15 cellular contexts compared by ENCODE assay signal in genomic region chr9:89802809-89803355, GRCh38.
DNase-seq lines count a peak whose midpoint lies in the region; ATAC-seq and TF ChIP-seq lines count a peak whose summit lies in the region.
"Had no signal": no experiment of that assay in that cellular context is flagged by ENCODE, and none has a peak within 500 bp of the region (broad histone marks: within the 10 kb centered on the region; RNA-seq: fewer than 3 reads in every experiment).

No MANE protein-coding gene starts in this region.

- H3K9me3 ChIP-seq in breast epithelium (no peaks in the 10 kb centered on the region), tibial artery (no peaks in the 10 kb centered on the region)
- H3K9me3 ChIP-seq: left lung had no signal

- no peak overlapping the region for H3K4me3 Mint-ChIP-seq in endothelial cell (ENCODE audit: unreplicated experiment)
- H3K4me3 Mint-ChIP-seq: activated CD8-positive, alpha-beta T cell treated with anti-CD3 and anti-CD28 coated beads, Interleukin-2, amount 10 ng/mL, durations not matched to agents 7 days and 5 days had no signal

- no peaks in the 10 kb centered on the region for H3K36me3 Mint-ChIP-seq in endothelial cell (ENCODE audit: low read depth, unreplicated experiment)

- intact Hi-C loops in breast epithelium (cut with DNase I; ENCODE audit: low total_unique reads) (loop anchor here (5.0 kb wide), 1 partner anchor 336 kb away; no protein-coding TSS in a partner anchor), tibial artery (cut with DNase I; ENCODE audit: low total_unique reads) (no loop called here)

- no peaks in the 10 kb centered on the region for H3K36me3 ChIP-seq in breast epithelium
- no peaks in the 10 kb centered on the region for H3K36me3 ChIP-seq in tibial artery
- H3K36me3 ChIP-seq: left lung had no signal

- no peak for TF ChIP-seq POLR2A in breast epithelium (IDR thresholded peaks at IDR 0.05)

- no peak for TF ChIP-seq CTCF in breast epithelium (IDR thresholded peaks at IDR 0.05)
- TF ChIP-seq CTCF in tibial artery (IDR thresholded peaks at IDR 0.05), result no peak
- no peak for TF ChIP-seq CTCF in endothelial cell (IDR thresholded peaks at IDR 0.05; ENCODE audit: unreplicated experiment)

- DNase-seq in DMS153 (lab: John Stamatoyannopoulos, UW) (peak; percentile 10), DMS153 treated with DMSO at 0.1 percent for 48 hours (lab: John Stamatoyannopoulos, UW; ENCODE audit: unreplicated experiment) (no peak), breast epithelium (ENCODE audit: low spot score in 2 of 2) (peak; percentile 21 to 63), left lobe of liver (ENCODE audit: low spot score) (no peak), tibial artery (peak; percentile 39 to 80), RPMI8226 (no peak), endothelial cell (ENCODE audit: low spot score) (no peak)
- DNase-seq in stimulated activated CD4-positive, alpha-beta T cell treated with anti-CD3 and anti-CD28 coated beads, Interleukin-1b, Interleukin-23, amount 100 ng/mL, for 48 hours, result no peak
- DNase-seq: 8988T; activated CD8-positive, alpha-beta T cell treated with anti-CD3 and anti-CD28 coated beads, Interleukin-2, amount 10 ng/mL, durations not matched to agents 7 days and 5 days; activated naive CD4-positive, alpha-beta T cell treated with anti-CD3 and anti-CD28 coated beads, Interleukin-2, amount 50 U/mL, for 16 hours; dermis blood vessel endothelial cell; GOT3; left lung; occipital lobe had no signal

- ATAC-seq in left lobe of liver, result peak; percentile 24
- ATAC-seq: activated CD8-positive, alpha-beta T cell treated with anti-CD3 and anti-CD28 coated beads, Interleukin-2, amount 10 ng/mL, durations not matched to agents 7 days and 5 days; left lung had no signal

- no peak overlapping the region for H3K27ac ChIP-seq in breast epithelium
- peak overlapping the region; percentile 62 to 69 for H3K27ac ChIP-seq in tibial artery
- H3K27ac ChIP-seq: left lung had no signal

- H3K27me3 ChIP-seq in breast epithelium (no peaks in the 10 kb centered on the region), tibial artery (no peaks in the 10 kb centered on the region)
- H3K27me3 ChIP-seq: left lung had no signal

- no peak overlapping the region for H3K27ac Mint-ChIP-seq in endothelial cell (ENCODE audit: unreplicated experiment)
- H3K27ac Mint-ChIP-seq: activated CD8-positive, alpha-beta T cell treated with anti-CD3 and anti-CD28 coated beads, Interleukin-2, amount 10 ng/mL, durations not matched to agents 7 days and 5 days had no signal

- H3K9me3 Mint-ChIP-seq in endothelial cell (ENCODE audit: unreplicated experiment), result no peaks in the 10 kb centered on the region

- H3K4me1 Mint-ChIP-seq in endothelial cell (ENCODE audit: unreplicated experiment), result peaks cover 24% of the 10 kb centered on the region

- H3K4me3 ChIP-seq in breast epithelium (no peak overlapping the region), tibial artery (no peak overlapping the region)
- H3K4me3 ChIP-seq: left lung had no signal

- H3K4me1 ChIP-seq in breast epithelium (no peaks in the 10 kb centered on the region), tibial artery (peaks cover 0 to 30% (median 24%) of the 10 kb centered on the region in 4 donors)
- H3K4me1 ChIP-seq: left lung had no signal

- H3K27me3 Mint-ChIP-seq in endothelial cell (ENCODE audit: unreplicated experiment), result peaks cover 2% of the 10 kb centered on the region

Comparison
In these comparisons a context has a peak if more than half of its experiments do, and no peak if none do; other contexts are left out.
1. DNase-seq: peak in DMS153 (single experiment), breast epithelium (2 of 2) and tibial artery (2 of 2); none in DMS153 treated with DMSO at 0.1 percent for 48 hours (single experiment), left lobe of liver (single experiment), RPMI8226 (single experiment), stimulated activated CD4-positive, alpha-beta T cell treated with anti-CD3 and anti-CD28 coated beads, Interleukin-1b, Interleukin-23, amount 100 ng/mL, for 48 hours (single experiment) and endothelial cell (single experiment).
2. H3K27ac ChIP-seq: peak in tibial artery (2 of 2); none in breast epithelium (0 of 2).